Comparison of ENCODE assay signal across 8 cellular contexts in genomic region chr4:186587416-186588018, GRCh38. TPM values are rescaled to one million over a fixed set of nuclear protein-coding genes. Genes with fewer than 3 reads are reported as not detected.
DNase-seq lines count a peak whose midpoint lies in the region; ATAC-seq and TF ChIP-seq lines count a peak whose summit lies in the region.

No MANE protein-coding gene starts in this region.

- H3K4me3 ChIP-seq in MM.1S (ENCODE audit: low read length) = no peak overlapping the region

- CTCF ChIA-PET in activated CD4-positive, alpha-beta memory T cell treated with anti-CD3 and anti-CD28 coated beads, Interleukin-2, amount 10 ng/mL, durations not matched to agents 7 days and 5 days (lab: Charles Lee) = interaction anchor here (0.8 to 2.2 kb wide), 17 partner anchors 8 to 519 kb away, joined by 3 to 10 read pairs (median 4); partner anchors contain the start of gene TLR3

- no peaks in the 10 kb centered on the region for H3K4me1 Mint-ChIP-seq in activated CD4-positive, alpha-beta memory T cell treated with anti-CD3 and anti-CD28 coated beads, Interleukin-2, amount 10 ng/mL, durations not matched to agents 7 days and 5 days
- peaks cover 9% of the 10 kb centered on the region for H3K4me1 Mint-ChIP-seq in endothelial cell (ENCODE audit: unreplicated experiment)

- no peaks in the 10 kb centered on the region for H3K4me1 ChIP-seq in MM.1S (ENCODE audit: low read length)

- H3K4me3 Mint-ChIP-seq in activated CD4-positive, alpha-beta memory T cell treated with anti-CD3 and anti-CD28 coated beads, Interleukin-2, amount 10 ng/mL, durations not matched to agents 7 days and 5 days = no peak overlapping the region
- no peak overlapping the region for H3K4me3 Mint-ChIP-seq in endothelial cell (ENCODE audit: unreplicated experiment)

- H3K27me3 ChIP-seq in MM.1S (replicated peaks; ENCODE audit: insufficient read depth, low read length) = no peaks in the 10 kb centered on the region

- no peaks in the 10 kb centered on the region for H3K9me3 ChIP-seq in MM.1S (replicated peaks; ENCODE audit: insufficient read depth, low read length)

- no peak overlapping the region for H2AFZ ChIP-seq in MM.1S (ENCODE audit: low read length)

- no peaks in the 10 kb centered on the region for H3K36me3 Mint-ChIP-seq in activated CD4-positive, alpha-beta memory T cell treated with anti-CD3 and anti-CD28 coated beads, Interleukin-2, amount 10 ng/mL, durations not matched to agents 7 days and 5 days (ENCODE audit: low read depth)
- H3K36me3 Mint-ChIP-seq in endothelial cell (ENCODE audit: low read depth, unreplicated experiment) = peaks cover 15% of the 10 kb centered on the region

- no peak overlapping the region for H3K27ac ChIP-seq in MM.1S (ENCODE audit: low read length)

- TF ChIP-seq CTCF in MM.1S (IDR thresholded peaks at IDR 0.05; ENCODE audit: low read length) (peak; percentile 72), endothelial cell (IDR thresholded peaks at IDR 0.05; ENCODE audit: unreplicated experiment) (peak; percentile 93)

- no peaks in the 10 kb centered on the region for H3K79me2 ChIP-seq in MM.1S (ENCODE audit: low read length)

- H3K36me3 ChIP-seq in MM.1S (replicated peaks; ENCODE audit: insufficient read depth, low read length) = no peaks in the 10 kb centered on the region

- peak; percentile 26 for DNase-seq in NCI-H1092 treated with DMSO at 0.1 percent for 48 hours (lab: John Stamatoyannopoulos, UW)
- no peak for DNase-seq in NCI-H1092 (lab: John Stamatoyannopoulos, UW)
- peak; percentile 50 for DNase-seq in MM.1S
- DNase-seq in activated CD4-positive, alpha-beta memory T cell treated with anti-CD3 and anti-CD28 coated beads, Interleukin-2, amount 10 ng/mL, durations not matched to agents 7 days and 5 days = peak; percentile 56
- DNase-seq in endothelial cell (ENCODE audit: low spot score) = peak; percentile 72
- peak; percentile 64 for DNase-seq in myocyte (ENCODE audit: low read depth)
- peak; percentile 29 for DNase-seq in stimulated activated naive CD4-positive, alpha-beta T cell treated with Interleukin-2 at 50 U/mL for 16 hours (lab: John Stamatoyannopoulos, UW)

- no peaks in the 10 kb centered on the region for H3K27me3 Mint-ChIP-seq in activated CD4-positive, alpha-beta memory T cell treated with anti-CD3 and anti-CD28 coated beads, Interleukin-2, amount 10 ng/mL, durations not matched to agents 7 days and 5 days
- H3K27me3 Mint-ChIP-seq in endothelial cell (ENCODE audit: unreplicated experiment) = no peaks in the 10 kb centered on the region

- peak; percentile 66 for ATAC-seq in GM21619 (IDR thresholded peaks at IDR 0.05; ENCODE audit: unreplicated experiment)

- peaks cover under 1% of the 10 kb centered on the region for H3K9me3 Mint-ChIP-seq in activated CD4-positive, alpha-beta memory T cell treated with anti-CD3 and anti-CD28 coated beads, Interleukin-2, amount 10 ng/mL, durations not matched to agents 7 days and 5 days
- peaks cover 2% of the 10 kb centered on the region for H3K9me3 Mint-ChIP-seq in endothelial cell (ENCODE audit: unreplicated experiment)

- H3K9ac ChIP-seq in MM.1S (ENCODE audit: low read length) = no peak overlapping the region

- H3K27ac Mint-ChIP-seq in activated CD4-positive, alpha-beta memory T cell treated with anti-CD3 and anti-CD28 coated beads, Interleukin-2, amount 10 ng/mL, durations not matched to agents 7 days and 5 days = no peak overlapping the region
- H3K27ac Mint-ChIP-seq in endothelial cell (ENCODE audit: unreplicated experiment) = no peak overlapping the region

- POLR2A ChIA-PET in activated CD4-positive, alpha-beta memory T cell treated with anti-CD3 and anti-CD28 coated beads, Interleukin-2, amount 10 ng/mL, durations not matched to agents 7 days and 5 days (lab: Charles Lee) = no interaction called here

- no peak overlapping the region for H3K4me2 ChIP-seq in MM.1S (ENCODE audit: low read depth, low read length)

- no peaks in the 10 kb centered on the region for H3K9me2 ChIP-seq in MM.1S (replicated peaks; ENCODE audit: insufficient read depth, low read length)

- H3F3A ChIP-seq in MM.1S (ENCODE audit: insufficient read depth, low read length) = no peaks in the 10 kb centered on the region

- H4K20me1 ChIP-seq in MM.1S (ENCODE audit: insufficient read depth, low read length) = no peaks in the 10 kb centered on the region

RNA-seq across cellular contexts. Expression of gene MTNR1A, which starts 32.1 kb away (rescaled TPM):
- total RNA-seq in activated CD4-positive, alpha-beta memory T cell treated with anti-CD3 and anti-CD28 coated beads, Interleukin-2, amount 10 ng/mL, durations not matched to agents 7 days and 5 days = not detected
- total RNA-seq in endothelial cell (ENCODE audit: unreplicated experiment) (not detected), myocyte (not detected in 2 replicates)
- not detected for polyA plus RNA-seq in myocyte (2012)
